In the genomic region with DNA sequence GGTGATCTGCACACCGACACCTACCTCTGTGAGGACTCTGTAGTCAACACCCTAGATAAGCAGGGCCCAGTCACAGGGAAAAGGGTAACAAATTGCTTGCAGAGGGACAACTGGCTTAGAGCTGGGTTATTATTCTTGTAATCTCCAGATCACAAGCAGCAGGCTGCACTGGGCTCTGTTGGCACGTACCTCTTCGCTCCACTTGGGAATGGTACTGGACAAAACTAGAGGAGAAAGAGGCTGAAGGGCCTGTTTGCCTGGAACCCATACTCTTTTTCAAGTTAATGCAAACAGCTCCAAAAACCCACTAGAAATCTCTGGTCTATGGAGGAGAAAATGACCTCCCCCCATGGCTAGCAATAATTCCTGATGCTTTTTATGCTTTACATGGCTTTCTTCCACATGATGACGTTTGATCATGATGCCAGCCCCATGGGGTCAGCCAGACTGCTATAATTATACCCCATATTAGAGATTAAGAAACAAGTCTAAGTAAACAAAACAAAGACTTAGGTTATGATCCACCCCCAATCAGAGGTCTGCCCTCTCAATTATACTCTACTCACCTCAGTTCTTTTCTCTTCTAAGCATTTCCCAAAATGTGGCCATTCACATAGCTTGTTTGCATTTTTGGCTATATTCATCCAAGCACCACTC, we compare ENCODE assay signal across 13 cellular contexts.
DNase-seq lines count a peak whose midpoint lies in the region; TF ChIP-seq lines count a peak whose summit lies in the region.
"Had no signal": no experiment of that assay in that cellular context is flagged by ENCODE, and none has a peak within 500 bp of the region (broad histone marks: within the 10 kb centered on the region; RNA-seq: fewer than 3 reads in every experiment).

No MANE protein-coding gene starts in this region.

- 61 to 72% methylated on average over 2 to 4 of the region's 4 CpGs for WGBS in esophagus squamous epithelium, 2 donors
- WGBS in tibial nerve, 2 donors: 72 to 78% methylated on average over 4 of the region's 4 CpGs

- no peak overlapping the region for H3K4me3 ChIP-seq in HEK293 (ENCODE audit: low read depth, low read length)
- no peak overlapping the region for H3K4me3 ChIP-seq in esophagus squamous epithelium
- H3K4me3 ChIP-seq in tibial nerve: no peak overlapping the region
- H3K4me3 ChIP-seq: HAP-1 had no signal

- H3K4me1 ChIP-seq in HEK293 (ENCODE audit: control insufficient read depth, insufficient read depth, low read length) (peaks cover 3% of the 10 kb centered on the region; the same call in 1 of the 2 replicates), esophagus squamous epithelium (peaks cover 0 to 29% (median 0%) of the 10 kb centered on the region in 3 donors), tibial nerve (peaks cover 0 to 9% (median 0%) of the 10 kb centered on the region in 4 donors)
- H3K4me1 ChIP-seq: Caco-2, HAP-1 had no signal

- TF ChIP-seq POLR2A in esophagus squamous epithelium (IDR thresholded peaks at IDR 0.05) (no peak), tibial nerve (IDR thresholded peaks at IDR 0.05) (no peak)

- H3K27me3 ChIP-seq in esophagus squamous epithelium: peaks cover 0 to 7% (median 0%) of the 10 kb centered on the region in 4 donors
- H3K27me3 ChIP-seq in tibial nerve: no peaks in the 10 kb centered on the region

- H3K27ac ChIP-seq in HEK293 (ENCODE audit: extremely low read depth, low read depth, low read length) (no peak overlapping the region), esophagus squamous epithelium (peak overlapping the region; percentile 35 to 76 (median 60)), tibial nerve (no peak overlapping the region)

- TF ChIP-seq EP300 in tibial nerve (IDR thresholded peaks at IDR 0.05): no peak

- POLR2A ChIA-PET in HEK293 (lab: Yijun Ruan, JAX): no interaction called here

- H3K9me3 ChIP-seq in HEK293 (ENCODE audit: control insufficient read depth, insufficient read depth, low read depth, low read length): no peaks in the 10 kb centered on the region
- no peaks in the 10 kb centered on the region for H3K9me3 ChIP-seq in esophagus squamous epithelium
- no peaks in the 10 kb centered on the region for H3K9me3 ChIP-seq in tibial nerve
- H3K9me3 ChIP-seq: HAP-1 had no signal

- no peaks in the 10 kb centered on the region for H3K36me3 ChIP-seq in HEK293 (ENCODE audit: control insufficient read depth in 2 of 2, insufficient read depth in 1 of 2, low read length in 2 of 2)
- no peaks in the 10 kb centered on the region for H3K36me3 ChIP-seq in esophagus squamous epithelium
- no peaks in the 10 kb centered on the region for H3K36me3 ChIP-seq in tibial nerve
- H3K36me3 ChIP-seq: HAP-1 had no signal

- CTCF ChIA-PET in HEK293 (lab: Yijun Ruan, JAX): interaction anchor here (0.6 kb wide), 1 partner anchor 477 kb away, joined by 3 read pairs; no protein-coding TSS in a partner anchor

- no peak for TF ChIP-seq CTCF in HEK293 (tag by site-specific recombination; IDR thresholded peaks at IDR 0.05)
- no peak for TF ChIP-seq CTCF in esophagus squamous epithelium (IDR thresholded peaks at IDR 0.05)
- no peak for TF ChIP-seq CTCF in tibial nerve (IDR thresholded peaks at IDR 0.05)

- intact Hi-C loops in esophagus squamous epithelium (cut with DNase I): no loop called here

- peak; percentile 30 for DNase-seq in NCI-H82 (lab: John Stamatoyannopoulos, UW)
- no peak for DNase-seq in NCI-H82 treated with DMSO at 0.1 percent for 48 hours (lab: John Stamatoyannopoulos, UW; ENCODE audit: unreplicated experiment)
- no peak for DNase-seq in esophagus squamous epithelium (lab: John Stamatoyannopoulos, UW)
- no peak for DNase-seq in iPS-NIHi7 (ENCODE audit: extremely low spot score)
- no peak for DNase-seq in tibial nerve (ENCODE audit: low spot score in 2 of 2)
- DNase-seq: C1 segment of cervical spinal cord; Caco-2; CD4-positive, alpha-beta memory T cell; DMS153; DND-41; GOT3 had no signal

TF ChIP-seq in HEK293, 187 proteins besides CTCF, POLR2A, EP300 and RAD21:
- TF ChIP-seq ZNF121 (tag by site-specific recombination; IDR thresholded peaks at IDR 0.05) (no peak), SP7 (tag by site-specific recombination; IDR thresholded peaks at IDR 0.05) (peak; percentile 83), ZNF155 (tag by site-specific recombination; IDR thresholded peaks at IDR 0.05) (no peak), ZNF19 (tag by site-specific recombination; IDR thresholded peaks at IDR 0.05; ENCODE audit: low read depth) (no peak), ZNF561 (tag by site-specific recombination; IDR thresholded peaks at IDR 0.05; ENCODE audit: borderline replicate concordance) (no peak), ZBTB17 (tag by site-specific recombination; IDR thresholded peaks at IDR 0.05) (no peak), ZNF175 (tag by site-specific recombination; IDR thresholded peaks at IDR 0.05) (no peak), GLIS1 (tag by site-specific recombination; IDR thresholded peaks at IDR 0.05) (0 out of 2 replicates have a peak, but pooled peaks have one; percentile 25), ZNF248 (tag by site-specific recombination; IDR thresholded peaks at IDR 0.05) (no peak), ZNF2 (tag by site-specific recombination; IDR thresholded peaks at IDR 0.05) (no peak), ZNF366 (tag by site-specific recombination; conservative IDR thresholded peaks at IDR 0.05) (no peak), KLF1 (tag by site-specific recombination; IDR thresholded peaks at IDR 0.05) (no peak), ZNF549 (tag by site-specific recombination; IDR thresholded peaks at IDR 0.05) (no peak), INSM2 (tag by site-specific recombination; IDR thresholded peaks at IDR 0.05) (no peak)
- TF ChIP-seq, protein P1, sequence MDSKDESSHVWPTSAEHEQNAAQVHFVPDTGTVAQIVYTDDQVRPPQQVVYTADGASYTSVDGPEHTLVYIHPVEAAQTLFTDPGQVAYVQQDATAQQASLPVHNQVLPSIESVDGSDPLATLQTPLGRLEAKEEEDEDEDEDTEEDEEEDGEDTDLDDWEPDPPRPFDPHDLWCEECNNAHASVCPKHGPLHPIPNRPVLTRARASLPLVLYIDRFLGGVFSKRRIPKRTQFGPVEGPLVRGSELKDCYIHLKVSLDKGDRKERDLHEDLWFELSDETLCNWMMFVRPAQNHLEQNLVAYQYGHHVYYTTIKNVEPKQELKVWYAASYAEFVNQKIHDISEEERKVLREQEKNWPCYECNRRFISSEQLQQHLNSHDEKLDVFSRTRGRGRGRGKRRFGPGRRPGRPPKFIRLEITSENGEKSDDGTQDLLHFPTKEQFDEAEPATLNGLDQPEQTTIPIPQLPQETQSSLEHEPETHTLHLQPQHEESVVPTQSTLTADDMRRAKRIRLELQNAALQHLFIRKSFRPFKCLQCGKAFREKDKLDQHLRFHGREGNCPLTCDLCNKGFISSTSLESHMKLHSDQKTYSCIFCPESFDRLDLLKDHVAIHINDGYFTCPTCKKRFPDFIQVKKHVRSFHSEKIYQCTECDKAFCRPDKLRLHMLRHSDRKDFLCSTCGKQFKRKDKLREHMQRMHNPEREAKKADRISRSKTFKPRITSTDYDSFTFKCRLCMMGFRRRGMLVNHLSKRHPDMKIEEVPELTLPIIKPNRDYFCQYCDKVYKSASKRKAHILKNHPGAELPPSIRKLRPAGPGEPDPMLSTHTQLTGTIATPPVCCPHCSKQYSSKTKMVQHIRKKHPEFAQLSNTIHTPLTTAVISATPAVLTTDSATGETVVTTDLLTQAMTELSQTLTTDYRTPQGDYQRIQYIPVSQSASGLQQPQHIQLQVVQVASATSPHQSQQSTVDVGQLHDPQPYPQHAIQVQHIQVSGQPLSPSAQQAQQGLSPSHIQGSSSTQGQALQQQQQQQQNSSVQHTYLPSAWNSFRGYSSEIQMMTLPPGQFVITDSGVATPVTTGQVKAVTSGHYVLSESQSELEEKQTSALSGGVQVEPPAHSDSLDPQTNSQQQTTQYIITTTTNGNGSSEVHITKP (tag by site-specific recombination; IDR thresholded peaks at IDR 0.05): peak; percentile 51
- TF ChIP-seq, protein P2, sequence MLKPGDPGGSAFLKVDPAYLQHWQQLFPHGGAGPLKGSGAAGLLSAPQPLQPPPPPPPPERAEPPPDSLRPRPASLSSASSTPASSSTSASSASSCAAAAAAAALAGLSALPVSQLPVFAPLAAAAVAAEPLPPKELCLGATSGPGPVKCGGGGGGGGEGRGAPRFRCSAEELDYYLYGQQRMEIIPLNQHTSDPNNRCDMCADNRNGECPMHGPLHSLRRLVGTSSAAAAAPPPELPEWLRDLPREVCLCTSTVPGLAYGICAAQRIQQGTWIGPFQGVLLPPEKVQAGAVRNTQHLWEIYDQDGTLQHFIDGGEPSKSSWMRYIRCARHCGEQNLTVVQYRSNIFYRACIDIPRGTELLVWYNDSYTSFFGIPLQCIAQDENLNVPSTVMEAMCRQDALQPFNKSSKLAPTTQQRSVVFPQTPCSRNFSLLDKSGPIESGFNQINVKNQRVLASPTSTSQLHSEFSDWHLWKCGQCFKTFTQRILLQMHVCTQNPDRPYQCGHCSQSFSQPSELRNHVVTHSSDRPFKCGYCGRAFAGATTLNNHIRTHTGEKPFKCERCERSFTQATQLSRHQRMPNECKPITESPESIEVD (tag by site-specific recombination; IDR thresholded peaks at IDR 0.05): no peak

Comparison
In these comparisons a context has a peak if more than half of its experiments do, and no peak if none do; other contexts are left out.
1. H3K27ac ChIP-seq: peak in esophagus squamous epithelium (4 of 4); none in HEK293 (single experiment) and tibial nerve (0 of 4).